Comparison of ENCODE assay signal across 18 cellular contexts in the genomic region with DNA sequence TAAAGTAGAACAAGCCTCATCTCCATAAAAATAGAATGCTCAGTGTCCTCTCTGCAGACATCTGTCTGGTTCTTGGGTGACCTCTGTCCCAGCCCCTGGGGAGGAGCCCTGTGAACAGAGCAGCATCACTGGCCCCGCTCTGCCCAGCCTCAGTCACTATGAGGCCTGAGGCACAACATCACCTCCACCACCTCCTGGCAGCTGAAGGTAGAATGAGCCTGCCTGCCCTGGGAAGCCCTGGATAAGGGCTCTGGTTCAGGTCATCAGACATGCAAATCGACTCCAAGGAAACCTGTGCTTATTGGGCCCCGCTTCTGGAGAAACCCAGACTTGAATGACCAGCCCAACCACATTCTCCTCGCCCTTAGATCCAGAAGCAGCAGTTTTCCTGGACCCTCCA.
"Had no signal": no experiment of that assay in that cellular context is flagged by ENCODE, and none has a peak within 500 bp of the region (broad histone marks: within the 10 kb centered on the region; RNA-seq: fewer than 3 reads in every experiment).

No MANE protein-coding gene starts in this region.

- ATAC-seq: activated T-cell treated with anti-CD3 and anti-CD28 coated beads, Interleukin-2, amount 50 U/mL, for 4 hours; foreskin keratinocyte; left lobe of liver; natural killer cell; SK-N-SH treated with all-trans-retinoic acid at 6 μM for 48 hours; stimulated activated naive B cell treated with anti-CD40 and anti-IgM and Interleukin-4, amounts not matched to agents 10 μg/mL and 1 μg/mL and 100 μg/mL, for 72 hours had no signal

- H3K9me3 Mint-ChIP-seq: activated T-cell treated with anti-CD3 and anti-CD28 coated beads, Interleukin-2, amount 50 U/mL, for 4 hours; natural killer cell; stimulated activated naive B cell treated with anti-CD40 and anti-IgM and Interleukin-4, amounts not matched to agents 10 μg/mL and 1 μg/mL and 100 μg/mL, for 72 hours had no signal

- DNase-seq: activated CD4-positive, alpha-beta T cell treated with anti-CD3 and anti-CD28 coated beads, Interleukin-2, amount 50 U/mL, for 48 hours; activated CD4-positive, CD25-positive, alpha-beta regulatory T cell treated with anti-CD3 and anti-CD28 coated beads, Interleukin-2, amount 50 U/mL, for 72 hours; activated effector memory CD4-positive, alpha-beta T cell treated with Interleukin-2 at 50 U/mL for 16 hours; activated naive CD4-positive, alpha-beta T cell treated with anti-CD3 and anti-CD28 coated beads, Interleukin-2, amount 50 U/mL, for 16 hours; activated T-cell treated with anti-CD3 and anti-CD28 coated beads, Interleukin-2, amount 50 U/mL, for 4 hours; foreskin keratinocyte; head of caudate nucleus; natural killer cell; nucleus accumbens; stimulated activated CD4-positive, alpha-beta T cell treated with anti-CD3 and anti-CD28 coated beads, Interleukin-2, amount 100 ng/mL, for 48 hours; stimulated activated naive B cell treated with anti-CD40 and anti-IgM and Interleukin-4, amounts not matched to agents 10 μg/mL and 1 μg/mL and 100 μg/mL, for 72 hours; T-helper 1 cell; T1000 had no signal

- H3K36me3 Mint-ChIP-seq: natural killer cell; stimulated activated naive B cell treated with anti-CD40 and anti-IgM and Interleukin-4, amounts not matched to agents 10 μg/mL and 1 μg/mL and 100 μg/mL, for 72 hours had no signal

- H3K27ac ChIP-seq: foreskin keratinocyte, right atrium auricular region, tibial nerve had no signal

- H3K4me3 ChIP-seq: right atrium auricular region, tibial nerve had no signal

- H3K27me3 ChIP-seq: right atrium auricular region, tibial nerve had no signal

- H3K4me1 Mint-ChIP-seq: natural killer cell had no signal

- H3K4me3 Mint-ChIP-seq: activated T-cell treated with anti-CD3 and anti-CD28 coated beads, Interleukin-2, amount 50 U/mL, for 4 hours; natural killer cell; stimulated activated naive B cell treated with anti-CD40 and anti-IgM and Interleukin-4, amounts not matched to agents 10 μg/mL and 1 μg/mL and 100 μg/mL, for 72 hours had no signal

- H3K4me1 ChIP-seq: foreskin keratinocyte, right atrium auricular region, tibial nerve had no signal

- H3K36me3 ChIP-seq: right atrium auricular region, tibial nerve had no signal

- H3K9me3 ChIP-seq: right atrium auricular region, tibial nerve had no signal

- H3K27ac Mint-ChIP-seq: natural killer cell; progenitor cell of endocrine pancreas; stimulated activated naive B cell treated with anti-CD40 and anti-IgM and Interleukin-4, amounts not matched to agents 10 μg/mL and 1 μg/mL and 100 μg/mL, for 72 hours had no signal
